Comparison of ENCODE assay signal across 5 cellular contexts in the genomic region with DNA sequence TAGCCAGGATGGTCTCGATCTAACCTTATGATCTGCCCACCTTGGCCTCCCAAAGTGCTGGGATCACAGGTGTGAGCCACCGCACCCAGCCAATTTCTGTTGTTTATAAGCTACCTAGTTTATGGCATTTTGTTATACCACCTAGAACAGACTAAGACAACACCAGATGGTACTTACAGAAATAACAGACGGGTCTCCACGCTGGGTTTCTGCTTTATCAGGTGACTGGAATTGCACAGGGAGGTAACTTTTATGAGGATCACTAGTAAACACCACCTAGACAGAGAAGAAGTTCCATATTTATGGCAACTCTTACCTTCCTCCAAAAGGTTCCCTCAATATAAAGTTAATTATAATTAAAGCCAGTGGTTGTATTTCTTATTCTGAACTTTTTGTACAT.
"Had no signal": no experiment of that assay in that cellular context is flagged by ENCODE, and none has a peak within 500 bp of the region (broad histone marks: within the 10 kb centered on the region; RNA-seq: fewer than 3 reads in every experiment).

No MANE protein-coding gene starts in this region.

- DNase-seq: H9, HCEC 1CT, IMR-90 had no signal

- ATAC-seq: GM23338, K562 had no signal

- H3K4me3 ChIP-seq: GM23338, K562 had no signal
